Comparison of ENCODE assay signal across 8 cellular contexts in genomic region chr20:44861547-44862006, GRCh38. TPM values are rescaled to one million over a fixed set of nuclear protein-coding genes. Genes with fewer than 3 reads are reported as not detected.
DNase-seq lines count a peak whose midpoint lies in the region; ATAC-seq, FAIRE-seq and TF ChIP-seq lines count a peak whose summit lies in the region.
"Had no signal": no experiment of that assay in that cellular context is flagged by ENCODE, and none has a peak within 500 bp of the region (broad histone marks: within the 10 kb centered on the region; RNA-seq: fewer than 3 reads in every experiment).

No MANE protein-coding gene starts in this region.

- H3K36me3 ChIP-seq in GM12878 (ENCODE audit: control insufficient read depth in 2 of 2, insufficient read depth in 2 of 2, low read length in 1 of 2) (no peaks in the 10 kb centered on the region), tibial artery (no peaks in the 10 kb centered on the region)

- SMC1A ChIA-PET in GM12878 (lab: Charles Lee; ENCODE audit: uncharacterized antibody, unreplicated experiment) = interaction anchor here (1.5 kb wide), 1 partner anchor 15 kb away, joined by 3 read pairs; no protein-coding TSS in a partner anchor

- no peaks in the 10 kb centered on the region; the same call in 2 of the 3 replicates for H3K9me3 ChIP-seq in GM12878 (replicated peaks; ENCODE audit: control insufficient read depth, insufficient read depth, low read length)
- no peaks in the 10 kb centered on the region for H3K9me3 ChIP-seq in tibial artery

- intact Hi-C loops in GM12878 (cut with micrococcal nuclease; ENCODE audit: unreplicated experiment) (no loop called here), tibial artery (cut with DNase I; ENCODE audit: low total_unique reads) (no loop called here)

- peak; percentile 70 for FAIRE-seq in GM12878 (lab: Jason Lieb, UNC)

- POLR2A ChIA-PET in GM12878 (lab: Charles Lee) = no interaction called here

- H3K27ac ChIP-seq in GM12878 (ENCODE audit: control insufficient read depth, insufficient read depth) (no peak overlapping the region), tibial artery (peak overlapping the region; percentile 82 to 83)

- TF ChIP-seq CTCF in GM12878 (IDR thresholded peaks at IDR 0.05 in 2 of 3, conservative IDR thresholded peaks at IDR 0.05 in 1 of 3; ENCODE audit: control insufficient read depth in 2 of 3, extremely low read depth in 1 of 3, insufficient read depth in 1 of 3, low read depth in 3 of 3, low read length in 3 of 3) (no peak), tibial artery (IDR thresholded peaks at IDR 0.05) (no peak)

- H3K9ac ChIP-seq in GM12878 (ENCODE audit: control insufficient read depth, insufficient read depth, low read length) = no peak overlapping the region

- TF ChIP-seq RAD21 in GM12878 (IDR thresholded peaks at IDR 0.05; ENCODE audit: insufficient read depth, low read depth, low read length) = no peak

- H3K4me3 ChIP-seq in GM12878 = no peak overlapping the region
- H3K4me3 ChIP-seq in tibial artery = no peak overlapping the region

- 22% methylated on average over 5 of the region's 5 CpGs for WGBS in GM12878 (ENCODE audit: insufficient coverage, insufficient replicate concordance, low lambda C conversion rate, missing lambda C conversion rate)

- in situ Hi-C loops in GM12878 (cut with MboI) = loop anchor here (10.0 kb wide), 1 partner anchor 117 kb away; the partner anchor contains the start of gene KCNK15

- peak; percentile 96 for DNase-seq in HS-5 (ENCODE audit: low read depth)
- DNase-seq in GM12878 (ENCODE audit: low read depth, low spot score) = no peak
- DNase-seq in iPS-NIHi11 (ENCODE audit: low spot score) = peak; percentile 18
- peak; percentile 88 to 92 for DNase-seq in tibial artery
- DNase-seq in NCI-H1105 (lab: John Stamatoyannopoulos, UW) = no peak

- H3K79me2 ChIP-seq in GM12878 (ENCODE audit: control insufficient read depth, insufficient read depth, low read length) = no peaks in the 10 kb centered on the region

- no peak for TF ChIP-seq POLR2A in GM12878 (IDR thresholded peaks at IDR 0.05; ENCODE audit: low read depth, low read length)

- no peak for ATAC-seq in GM12878
- no peak for ATAC-seq in GM18498 (IDR thresholded peaks at IDR 0.05; ENCODE audit: unreplicated experiment)
- no peak for ATAC-seq in HG03095 (IDR thresholded peaks at IDR 0.05; ENCODE audit: unreplicated experiment)

- H4K20me1 ChIP-seq in GM12878 (ENCODE audit: control insufficient read depth, insufficient read depth) = no peaks in the 10 kb centered on the region

- CTCF ChIA-PET in GM12878 (lab: Yijun Ruan, JAX) = interaction anchor here (0.6 kb wide), 1 partner anchor 56 kb away, joined by 3 read pairs; no protein-coding TSS in a partner anchor

- H3K4me1 ChIP-seq in GM12878 (ENCODE audit: control insufficient read depth, insufficient read depth, low read length) = no peaks in the 10 kb centered on the region
- H3K4me1 ChIP-seq in tibial artery = peaks cover 0 to 59% (median 27%) of the 10 kb centered on the region in 4 donors

- no peak overlapping the region for H3K4me2 ChIP-seq in GM12878 (ENCODE audit: control insufficient read depth, insufficient read depth)

- BruUV-seq in GM12878 (replicated peaks; lab: Mats Ljungman, UMichigan) = no TSS peak

- no peak overlapping the region for H2AFZ ChIP-seq in GM12878 (ENCODE audit: control insufficient read depth, low read depth, low read length)

- RAD21 ChIA-PET in GM12878 (lab: Charles Lee; ENCODE audit: unreplicated experiment) = no interaction called here

- no peak for TF ChIP-seq EP300 in GM12878 (IDR thresholded peaks at IDR 0.05; ENCODE audit: borderline replicate concordance in 1 of 2, control insufficient read depth in 1 of 2, low read depth in 2 of 2, low read length in 2 of 2)

- H3K27me3 ChIP-seq in GM12878 (replicated peaks in 1 of 2; ENCODE audit: control insufficient read depth in 2 of 2, insufficient read depth in 2 of 2, low read length in 1 of 2) (no peaks in the 10 kb centered on the region), tibial artery (no peaks in the 10 kb centered on the region)

TF ChIP-seq in GM12878, 131 proteins besides CTCF, POLR2A, EP300 and RAD21:
- TF ChIP-seq STAT3 (IDR thresholded peaks at IDR 0.05; ENCODE audit: low read depth, low read length) (no peak), SREBF1 (IDR thresholded peaks at IDR 0.05; ENCODE audit: low read length) (no peak), KAT2A (conservative IDR thresholded peaks at IDR 0.05; ENCODE audit: control insufficient read depth, low read depth, low read length) (no peak), WRNIP1 (IDR thresholded peaks at IDR 0.05; ENCODE audit: borderline replicate concordance, low read depth, low read length) (no peak), MLLT1 (IDR thresholded peaks at IDR 0.05) (no peak), PML (IDR thresholded peaks at IDR 0.05; ENCODE audit: low read length) (no peak), NR2C2 (IDR thresholded peaks at IDR 0.05; ENCODE audit: borderline replicate concordance, control insufficient read depth, insufficient read length, low read depth) (no peak), TBL1XR1 (IDR thresholded peaks at IDR 0.05; ENCODE audit: low read depth, low read length) (no peak)
TF ChIP-seq in GM12878: peak in this region for 0.

RNA-seq across cellular contexts. Expression of gene YWHAB, which starts 23.9 kb away (rescaled TPM):
- total RNA-seq in GM12878 (2013; cell fraction: nucleolus; rRNA removed) = 50.2 and 53.0 TPM in 2 replicates
- total RNA-seq in GM12878 (2014; rRNA removed) (63.5 and 73.2 TPM in 2 replicates), GM12878 (2014; rRNA removed; fragmentation: Illumina TruSeq; extraction: Trizol) (81.9 and 84.6 TPM in 2 replicates), GM12878 (2021) (185 and 195 TPM in 2 replicates)
- 74.9 TPM for polyA plus RNA-seq in GM12878 (2011; ENCODE audit: low read depth)
- polyA plus RNA-seq in GM12878 (2011; rRNA removed) (99.1 and 111 TPM in 2 replicates), GM12878 (2014; fragmentation: Illumina TruSeq; extraction: Trizol) (170 and 195 TPM in 2 replicates), GM12878 (2014; fragmentation: Nextera tagmentation; extraction: Ambion mirVana) (100 to 1,000 TPM; 136 to 153 TPM), GM12878 (2014; rRNA removed) (76.9 and 77.5 TPM in 2 replicates), GM12878 (2016; fragmentation: Nextera tagmentation; extraction: Ambion mirVana) (100 to 1,000 TPM; 307 to 323 TPM)
- polyA plus RNA-seq in GM12878 (2011; cell fraction: cytosol; rRNA removed) = 51.3 and 64.8 TPM in 2 replicates
- 33.8 and 45.5 TPM in 2 replicates for polyA plus RNA-seq in GM12878 (2011; cell fraction: nucleus; rRNA removed)
- polyA plus RNA-seq in GM12878 (2012) = 91.9 and 107 TPM in 2 replicates
- polyA minus RNA-seq in GM12878 (2011; rRNA and poly(A)+ RNA removed) = 38.3 and 45.1 TPM in 2 replicates
- 26.9 and 33.3 TPM in 2 replicates for polyA minus RNA-seq in GM12878 (2011; cell fraction: cytosol; rRNA and poly(A)+ RNA removed)
- polyA minus RNA-seq in GM12878 (2011; cell fraction: nucleus; rRNA and poly(A)+ RNA removed) = 16.7 and 24.7 TPM in 2 replicates

RNA-seq across cellular contexts. Expression of gene PABPC1L, which starts 48.3 kb away (rescaled TPM):
- 156 and 164 TPM in 2 replicates for total RNA-seq in GM12878 (2013; cell fraction: nucleolus; rRNA removed)
- total RNA-seq in GM12878 (2014; rRNA removed) = 9.8 and 14.2 TPM in 2 replicates
- total RNA-seq in GM12878 (2014; rRNA removed; fragmentation: Illumina TruSeq; extraction: Trizol) = 9.5 and 11.1 TPM in 2 replicates
- total RNA-seq in GM12878 (2021) = 29.0 and 35.0 TPM in 2 replicates
- polyA plus RNA-seq in GM12878 (2011; ENCODE audit: low read depth) = 26.7 TPM
- 57.7 and 66.8 TPM in 2 replicates for polyA plus RNA-seq in GM12878 (2011; rRNA removed)
- polyA plus RNA-seq in GM12878 (2011; cell fraction: cytosol; rRNA removed) = 61.4 and 79.4 TPM in 2 replicates
- polyA plus RNA-seq in GM12878 (2011; cell fraction: nucleus; rRNA removed) = 337 and 458 TPM in 2 replicates
- polyA plus RNA-seq in GM12878 (2012) = 36.5 and 38.1 TPM in 2 replicates
- polyA plus RNA-seq in GM12878 (2014; fragmentation: Illumina TruSeq; extraction: Trizol) = 20.8 and 31.7 TPM in 2 replicates
- polyA plus RNA-seq in GM12878 (2014; fragmentation: Nextera tagmentation; extraction: Ambion mirVana) = 1 to 10 TPM; 6.1 to 7.1 TPM
- polyA plus RNA-seq in GM12878 (2014; rRNA removed) = 60.8 and 69.2 TPM in 2 replicates
- 1 to 10 TPM; 7.8 to 8.6 TPM for polyA plus RNA-seq in GM12878 (2016; fragmentation: Nextera tagmentation; extraction: Ambion mirVana)
- polyA minus RNA-seq in GM12878 (2011; rRNA and poly(A)+ RNA removed) = 14.6 and 22.4 TPM in 2 replicates
- 5.7 and 7.5 TPM in 2 replicates for polyA minus RNA-seq in GM12878 (2011; cell fraction: cytosol; rRNA and poly(A)+ RNA removed)
- 28.2 and 46.6 TPM in 2 replicates for polyA minus RNA-seq in GM12878 (2011; cell fraction: nucleus; rRNA and poly(A)+ RNA removed)

RNA-seq across cellular contexts. Expression of gene RIMS4, which starts 51.2 kb away (rescaled TPM):
- not detected in 2 replicates for total RNA-seq in GM12878 (2013; cell fraction: nucleolus; rRNA removed)
- total RNA-seq in GM12878 (2014; rRNA removed) (under 0.01 TPM in 1 of 2 replicates, not detected in the other), GM12878 (2014; rRNA removed; fragmentation: Illumina TruSeq; extraction: Trizol) (not detected in 2 replicates), GM12878 (2021) (0.05 TPM in 1 of 2 replicates, not detected in the other)
- polyA plus RNA-seq in GM12878 (2011; ENCODE audit: low read depth) = not detected
- polyA plus RNA-seq in GM12878 (2011; rRNA removed) (0.06 and 0.07 TPM in 2 replicates), GM12878 (2014; fragmentation: Illumina TruSeq; extraction: Trizol) (not detected in 2 replicates), GM12878 (2014; fragmentation: Nextera tagmentation; extraction: Ambion mirVana) (not detected), GM12878 (2014; rRNA removed) (0.05 TPM in 1 of 2 replicates, not detected in the other), GM12878 (2016; fragmentation: Nextera tagmentation; extraction: Ambion mirVana) (under 1 TPM in 1 of 2 experiments, not detected in 1; 0.07 TPM)
- polyA plus RNA-seq in GM12878 (2011; cell fraction: cytosol; rRNA removed) = 0.03 TPM in 2 replicates
- 0.04 and 0.06 TPM in 2 replicates for polyA plus RNA-seq in GM12878 (2011; cell fraction: nucleus; rRNA removed)
- polyA plus RNA-seq in GM12878 (2012) = 0.03 TPM in 1 of 2 replicates, not detected in the other
- polyA minus RNA-seq in GM12878 (2011; rRNA and poly(A)+ RNA removed) = 0.31 TPM in 1 of 2 replicates, not detected in the other
- polyA minus RNA-seq in GM12878 (2011; cell fraction: cytosol; rRNA and poly(A)+ RNA removed) = not detected in 2 replicates
- polyA minus RNA-seq in GM12878 (2011; cell fraction: nucleus; rRNA and poly(A)+ RNA removed) = not detected in 2 replicates
- total RNA-seq: naive thymus-derived CD8-positive, alpha-beta T cell had no signal
- polyA plus RNA-seq: naive thymus-derived CD8-positive, alpha-beta T cell had no signal

Comparison
In these comparisons a context has a peak if more than half of its experiments do, and no peak if none do; other contexts are left out.
1. DNase-seq: peak in HS-5 (single experiment), iPS-NIHi11 (single experiment) and tibial artery (2 of 2); none in GM12878 (single experiment) and NCI-H1105 (single experiment).